1 cellular context compared by ENCODE assay signal in the genomic region with DNA sequence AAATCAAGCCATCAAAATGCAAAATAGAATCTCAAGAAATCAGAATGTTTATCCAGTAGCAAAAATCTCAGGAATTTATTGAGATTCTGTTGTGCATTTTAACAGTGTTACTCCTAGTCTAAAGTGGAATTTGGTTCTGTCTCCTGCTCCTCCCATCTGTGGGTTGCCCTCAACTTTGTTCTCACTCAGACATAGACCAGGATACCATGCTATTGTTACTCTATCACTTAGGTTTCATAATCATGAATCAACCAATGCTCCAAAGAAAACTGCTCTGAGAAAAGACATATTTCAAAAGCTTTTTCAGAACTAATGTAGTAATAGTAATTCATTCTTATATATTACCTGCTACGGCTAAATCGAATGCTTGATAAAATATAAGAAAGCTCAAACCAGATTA.
TF ChIP-seq lines count a peak whose summit lies in the region.

No MANE protein-coding gene starts in this region.

TF ChIP-seq in GM23338, 12 proteins besides CTCF, POLR2A, EP300 and RAD21 (continued from another document):
- TF ChIP-seq, protein P1, sequence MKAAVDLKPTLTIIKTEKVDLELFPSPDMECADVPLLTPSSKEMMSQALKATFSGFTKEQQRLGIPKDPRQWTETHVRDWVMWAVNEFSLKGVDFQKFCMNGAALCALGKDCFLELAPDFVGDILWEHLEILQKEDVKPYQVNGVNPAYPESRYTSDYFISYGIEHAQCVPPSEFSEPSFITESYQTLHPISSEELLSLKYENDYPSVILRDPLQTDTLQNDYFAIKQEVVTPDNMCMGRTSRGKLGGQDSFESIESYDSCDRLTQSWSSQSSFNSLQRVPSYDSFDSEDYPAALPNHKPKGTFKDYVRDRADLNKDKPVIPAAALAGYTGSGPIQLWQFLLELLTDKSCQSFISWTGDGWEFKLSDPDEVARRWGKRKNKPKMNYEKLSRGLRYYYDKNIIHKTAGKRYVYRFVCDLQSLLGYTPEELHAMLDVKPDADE (IDR thresholded peaks at IDR 0.05): no peak
- TF ChIP-seq EZH2phosphoT487 (IDR thresholded peaks at IDR 0.05; ENCODE audit: unreplicated experiment): no peak
